Comparison of ENCODE assay signal across 24 cellular contexts in the genomic region with DNA sequence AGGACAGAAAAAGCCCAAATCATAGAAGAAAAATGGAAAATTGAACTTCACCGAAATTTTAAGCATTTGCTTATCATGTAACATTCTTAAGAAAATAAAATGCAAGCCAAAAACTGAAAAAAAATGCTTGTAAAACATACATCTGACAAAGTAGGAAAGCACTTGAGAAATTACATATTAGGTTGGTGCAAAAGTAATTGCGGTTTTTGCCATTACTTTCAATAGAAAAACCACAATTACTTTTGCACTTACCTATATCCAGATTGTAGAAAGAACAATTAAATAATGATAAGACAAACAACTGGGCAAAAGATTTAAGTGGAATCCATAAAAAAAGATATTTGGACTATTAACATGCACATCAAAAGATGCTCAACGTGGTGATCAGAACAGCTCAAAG.
DNase-seq lines count a peak whose midpoint lies in the region; ATAC-seq, FAIRE-seq and TF ChIP-seq lines count a peak whose summit lies in the region.
"Had no signal": no experiment of that assay in that cellular context is flagged by ENCODE, and none has a peak within 500 bp of the region (broad histone marks: within the 10 kb centered on the region; RNA-seq: fewer than 3 reads in every experiment).

No MANE protein-coding gene starts in this region.

- no peaks in the 10 kb centered on the region for H3K36me3 Mint-ChIP-seq in effector memory CD8-positive, alpha-beta T cell (ENCODE audit: insufficient read depth)
- H3K36me3 Mint-ChIP-seq: CD14-positive monocyte; CD4-positive, alpha-beta memory T cell; CD4-positive, CD25-positive, alpha-beta regulatory T cell; CD8-positive, alpha-beta memory T cell had no signal

- FAIRE-seq in HepG2 (lab: Jason Lieb, UNC) (no peak), colon (lab: Jason Lieb, UNC) (peak; percentile 53)
- FAIRE-seq: GM12878, GM19239 had no signal

- TF ChIP-seq CTCF in HepG2 (CRISPR knock-in tag; IDR thresholded peaks at IDR 0.05) (no peak), right lobe of liver (IDR thresholded peaks at IDR 0.05) (no peak)

- no peaks in the 10 kb centered on the region for H4K20me1 ChIP-seq in HepG2 (ENCODE audit: insufficient read depth, low read length)
- H4K20me1 ChIP-seq: BLaER1 had no signal

- H3K27me3 ChIP-seq in HepG2 (ENCODE audit: control insufficient read depth in 1 of 2, insufficient read depth in 2 of 2, low read length in 2 of 2) = peaks cover 0 to 16% of the 10 kb centered on the region in 2 experiments; a peak in 3 of 5 replicates
- no peaks in the 10 kb centered on the region for H3K27me3 ChIP-seq in right lobe of liver
- H3K27me3 ChIP-seq: BE2C, BLaER1 had no signal

- CTCF ChIA-PET in HepG2 (lab: Yijun Ruan, JAX; ENCODE audit: low intra/inter-chr PET ratio, low total read pairs) = no interaction called here

- H3K9ac ChIP-seq in HepG2 (ENCODE audit: insufficient read depth, low read depth, low read length) = no peak overlapping the region
- H3K9ac ChIP-seq: BLaER1 had no signal

- in situ Hi-C loops in HepG2 (cut with HindIII; ENCODE audit: extremely low pct_ligation_motif_present, low pct_unique_long_range_greater_than_20kb) = no loop called here

- ATAC-seq in HepG2 (no peak), right lobe of liver (no peak)
- ATAC-seq in effector memory CD8-positive, alpha-beta T cell (replicated peaks) = no peak
- ATAC-seq: GM12878 had no signal

- no peak overlapping the region for H3K27ac ChIP-seq in HepG2 (ENCODE audit: extremely low read length, insufficient read depth, low read length)
- H3K27ac ChIP-seq in right lobe of liver = no peak overlapping the region
- H3K27ac ChIP-seq: BLaER1 had no signal

- TF ChIP-seq POLR2A in HepG2 (IDR thresholded peaks at IDR 0.05; ENCODE audit: insufficient read depth in 1 of 2, low read depth in 2 of 2, low read length in 2 of 2) (no peak), right lobe of liver (IDR thresholded peaks at IDR 0.05) (no peak)

- no TSS peak for BruUV-seq in HepG2 (replicated peaks; lab: Mats Ljungman, UMichigan)

- H3K9me3 ChIP-seq in HepG2 (ENCODE audit: low read length) = 0 out of 2 replicates have a peak, but pooled peaks cover 3% of the 10 kb centered on the region
- H3K9me3 ChIP-seq in right lobe of liver = no peaks in the 10 kb centered on the region
- H3K9me3 ChIP-seq: BE2C had no signal

- TF ChIP-seq EP300 in HepG2 (IDR thresholded peaks at IDR 0.05; ENCODE audit: low read depth in 2 of 2, low read length in 2 of 2) = no peak
- TF ChIP-seq EP300 in HepG2 (CRISPR knock-in tag; IDR thresholded peaks at IDR 0.05; ENCODE audit: borderline replicate concordance) = no peak

- peaks cover 6 to 10% of the 10 kb centered on the region in 2 donors for H3K9me3 Mint-ChIP-seq in effector memory CD8-positive, alpha-beta T cell

- POLR2A ChIA-PET in HepG2 (lab: Yijun Ruan, JAX) = no interaction called here

- H3K4me3 ChIP-seq in HepG2 (replicated peaks in 1 of 3; ENCODE audit: insufficient read depth in 1 of 3, low read depth in 2 of 3, low read length in 3 of 3) (no peak overlapping the region), right lobe of liver (no peak overlapping the region)
- H3K4me3 ChIP-seq: BLaER1, GM12878 had no signal

- H3K4me2 ChIP-seq in HepG2 (ENCODE audit: low read depth, low read length) = no peak overlapping the region
- H3K4me2 ChIP-seq: BLaER1 had no signal

- peaks cover 12 to 18% of the 10 kb centered on the region in 2 donors for H3K27me3 Mint-ChIP-seq in effector memory CD8-positive, alpha-beta T cell
- H3K27me3 Mint-ChIP-seq: CD4-positive, CD25-positive, alpha-beta regulatory T cell had no signal

- DNase-seq in HepG2 (ENCODE audit: low spot score) (no peak), right lobe of liver (no peak), NCI-H2107 (lab: John Stamatoyannopoulos, UW) (no peak)
- DNase-seq in effector memory CD8-positive, alpha-beta T cell = no peak
- DNase-seq: 8988T; ACHN; BE2C; C1 segment of cervical spinal cord; CD4-positive, alpha-beta memory T cell; CD4-positive, CD25-positive, alpha-beta regulatory T cell; CD8-positive, alpha-beta memory T cell; COR-L47; DMS 273 treated with DMSO at 0.1 percent for 48 hours; DMS153; DMS53; DMS79; DND-41; EL; GDM1 had no signal

- WGBS in HepG2 (ENCODE audit: low lambda C conversion rate) = 2% methylated on average over 3 of the region's 3 CpGs
- WGBS in right lobe of liver (ENCODE audit: insufficient coverage, low coverage, low lambda C conversion rate, missing lambda C conversion rate) = 75% methylated on average over 3 of the region's 3 CpGs

- intact Hi-C loops in HepG2 (cut with micrococcal nuclease; ENCODE audit: unreplicated experiment) (no loop called here), right lobe of liver (cut with DNase I) (no loop called here)

- no peaks in the 10 kb centered on the region for H3K4me1 Mint-ChIP-seq in effector memory CD8-positive, alpha-beta T cell (ENCODE audit: low read depth in 2 of 2)
- H3K4me1 Mint-ChIP-seq: CD14-positive monocyte; CD4-positive, alpha-beta memory T cell; CD4-positive, CD25-positive, alpha-beta regulatory T cell; CD8-positive, alpha-beta memory T cell had no signal

- H3K79me2 ChIP-seq in HepG2 (ENCODE audit: insufficient read depth, low read length) = no peaks in the 10 kb centered on the region

- no peak overlapping the region for H3K27ac Mint-ChIP-seq in effector memory CD8-positive, alpha-beta T cell
- H3K27ac Mint-ChIP-seq: CD14-positive monocyte; CD4-positive, alpha-beta memory T cell; CD4-positive, CD25-positive, alpha-beta regulatory T cell; CD8-positive, alpha-beta memory T cell had no signal

- no peak for TF ChIP-seq RAD21 in HepG2 (CRISPR knock-in tag; IDR thresholded peaks at IDR 0.05)

- H3K4me1 ChIP-seq in HepG2 (ENCODE audit: insufficient read depth, low read length) = no peaks in the 10 kb centered on the region
- H3K4me1 ChIP-seq in right lobe of liver = no peaks in the 10 kb centered on the region
- H3K4me1 ChIP-seq: BE2C, BLaER1 had no signal

- H3K36me3 ChIP-seq in HepG2 (replicated peaks in 1 of 2; ENCODE audit: control insufficient read depth in 1 of 2, insufficient read depth in 2 of 2, low read length in 2 of 2) = no peaks in the 10 kb centered on the region
- H3K36me3 ChIP-seq in right lobe of liver = no peaks in the 10 kb centered on the region
- H3K36me3 ChIP-seq: BE2C, BLaER1 had no signal

- H3K4me3 Mint-ChIP-seq in effector memory CD8-positive, alpha-beta T cell = no peak overlapping the region
- H3K4me3 Mint-ChIP-seq: CD14-positive monocyte; CD4-positive, alpha-beta memory T cell; CD4-positive, CD25-positive, alpha-beta regulatory T cell; CD8-positive, alpha-beta memory T cell had no signal

- H2AFZ ChIP-seq in HepG2 (ENCODE audit: low read length) = no peak overlapping the region

TF ChIP-seq in HepG2, 621 proteins besides CTCF, POLR2A, EP300 and RAD21 (continues in another document):
- no peak for TF ChIP-seq EEA1 (CRISPR knock-in tag; IDR thresholded peaks at IDR 0.05; ENCODE audit: borderline replicate concordance)
